ENCODE assay signal across 18 cellular contexts in genomic region chr11:76620471-76620870, GRCh38. TPM values are rescaled to one million over a fixed set of nuclear protein-coding genes. Genes with fewer than 3 reads are reported as not detected.
DNase-seq lines count a peak whose midpoint lies in the region; ATAC-seq and TF ChIP-seq lines count a peak whose summit lies in the region.
"Had no signal": no experiment of that assay in that cellular context is flagged by ENCODE, and none has a peak within 500 bp of the region (broad histone marks: within the 10 kb centered on the region; RNA-seq: fewer than 3 reads in every experiment).

No MANE protein-coding gene starts in this region.

- 98% methylated on average over 1 of the region's 1 CpG for WGBS in smooth muscle cell (ENCODE audit: low lambda C conversion rate)

- H3K4me3 Mint-ChIP-seq in activated naive CD8-positive, alpha-beta T cell treated with anti-CD3 and anti-CD28 coated beads for 36 hours = no peak overlapping the region
- H3K4me3 Mint-ChIP-seq: CD8-positive, alpha-beta memory T cell; nephron progenitor cell; stimulated activated effector memory CD8-positive, alpha-beta T cell treated with anti-CD3 and anti-CD28 coated beads, Interleukin-12 subunit alpha, Interleukin-12 subunit beta, amount 100 ng/mL, for 72 hours had no signal

- no peak overlapping the region for H3K9ac ChIP-seq in fibroblast of lung (ENCODE audit: insufficient read depth, low read length)
- H3K9ac ChIP-seq in smooth muscle cell (ENCODE audit: low read depth) = peak overlapping the region; percentile 64

- CTCF ChIA-PET in Panc1 (lab: Charles Lee) = no interaction called here

- peaks cover 3% of the 10 kb centered on the region for H3K4me1 Mint-ChIP-seq in activated naive CD8-positive, alpha-beta T cell treated with anti-CD3 and anti-CD28 coated beads for 36 hours
- H3K4me1 Mint-ChIP-seq: CD8-positive, alpha-beta memory T cell had no signal

- no peak overlapping the region for H3K27ac ChIP-seq in Panc1 (ENCODE audit: low read length)
- H3K27ac ChIP-seq in fibroblast of lung (ENCODE audit: insufficient read depth, low read length) = no peak overlapping the region
- peak overlapping the region; percentile 94 for H3K27ac ChIP-seq in smooth muscle cell (ENCODE audit: low read depth)
- H3K27ac ChIP-seq: HL-60, lower lobe of right lung had no signal

- peaks cover 4% of the 10 kb centered on the region for H3K27me3 Mint-ChIP-seq in activated naive CD8-positive, alpha-beta T cell treated with anti-CD3 and anti-CD28 coated beads for 36 hours

- H4K20me1 ChIP-seq in fibroblast of lung (ENCODE audit: control insufficient read depth, extremely low read depth, insufficient read depth, low read length) = no peaks in the 10 kb centered on the region
- H4K20me1 ChIP-seq in smooth muscle cell (ENCODE audit: low read depth) = no peaks in the 10 kb centered on the region

- H3K4me1 ChIP-seq in Panc1 (ENCODE audit: control insufficient read depth, insufficient read depth, low read length) = peaks cover 4% of the 10 kb centered on the region; the same call in 1 of the 2 replicates
- peaks cover 17% of the 10 kb centered on the region for H3K4me1 ChIP-seq in fibroblast of lung (ENCODE audit: control insufficient read depth, extremely low read depth, insufficient read depth, low read length)
- H3K4me1 ChIP-seq in smooth muscle cell (ENCODE audit: low read depth) = peaks cover 14% of the 10 kb centered on the region
- H3K4me1 ChIP-seq: uterus had no signal

- TF ChIP-seq CTCF in Panc1 (IDR thresholded peaks at IDR 0.05) = no peak
- no peak for TF ChIP-seq CTCF in fibroblast of lung (conservative IDR thresholded peaks at IDR 0.05 in 1 of 2, IDR thresholded peaks at IDR 0.05 in 1 of 2; ENCODE audit: low read depth in 1 of 2, low read length in 2 of 2)
- TF ChIP-seq CTCF in smooth muscle cell (IDR thresholded peaks at IDR 0.05; ENCODE audit: borderline replicate concordance, insufficient read depth, poor library complexity, severe bottlenecking) = no peak

- no peak overlapping the region for H3K27ac Mint-ChIP-seq in activated naive CD8-positive, alpha-beta T cell treated with anti-CD3 and anti-CD28 coated beads for 36 hours
- H3K27ac Mint-ChIP-seq: CD8-positive, alpha-beta memory T cell; stimulated activated effector memory CD8-positive, alpha-beta T cell treated with anti-CD3 and anti-CD28 coated beads, Interleukin-12 subunit alpha, Interleukin-12 subunit beta, amount 100 ng/mL, for 72 hours had no signal

- DNase-seq in GM03348 (ENCODE audit: low spot score) (peak; percentile 68), Panc1 (ENCODE audit: low read depth, low spot score) (peak; percentile 8), fibroblast of lung (ENCODE audit: low read depth in 2 of 2) (peak; percentile 92 to 94), smooth muscle cell (lab: John Stamatoyannopoulos, UW; ENCODE audit: unreplicated experiment) (no peak)
- DNase-seq in activated naive CD8-positive, alpha-beta T cell treated with anti-CD3 and anti-CD28 coated beads for 36 hours = no peak
- DNase-seq: activated CD8-positive, alpha-beta memory T cell treated with anti-CD3 and anti-CD28 coated beads for 24 hours; CD8-positive, alpha-beta memory T cell; GF-D8; lower lobe of right lung; MM.1S; NCI-H2171 treated with DMSO at 0.1 percent for 48 hours; nephron progenitor cell; stimulated activated CD4-positive, alpha-beta T cell treated with anti-CD3 and anti-CD28 coated beads, Interleukin-4, amount 100 ng/mL, for 1 hour; uterus had no signal

- H3K4me3 ChIP-seq in Panc1 (ENCODE audit: low read depth in 2 of 2, low read length in 2 of 2) = no peak overlapping the region
- H3K4me3 ChIP-seq in fibroblast of lung (replicated peaks in 1 of 4; ENCODE audit: control extremely low read depth in 1 of 4, insufficient read depth in 1 of 4, low read depth in 3 of 4, low read length in 4 of 4) = no peak overlapping the region
- H3K4me3 ChIP-seq in smooth muscle cell = no peak overlapping the region
- H3K4me3 ChIP-seq: lower lobe of right lung, uterus had no signal

- BruUV-seq in Panc1 (replicated peaks; lab: Mats Ljungman, UMichigan) = no TSS peak

- intact Hi-C loops in Panc1 (cut with micrococcal nuclease; ENCODE audit: unreplicated experiment) = no loop called here

- POLR2A ChIA-PET in Panc1 (lab: Charles Lee) = no interaction called here

- H2AFZ ChIP-seq in fibroblast of lung (ENCODE audit: low read length) (no peak overlapping the region), smooth muscle cell (ENCODE audit: low read depth) (no peak overlapping the region)

- peaks cover 9% of the 10 kb centered on the region for H3K9me3 Mint-ChIP-seq in activated naive CD8-positive, alpha-beta T cell treated with anti-CD3 and anti-CD28 coated beads for 36 hours

- H3K79me2 ChIP-seq in fibroblast of lung (ENCODE audit: control insufficient read depth, insufficient read depth, low read length) = no peaks in the 10 kb centered on the region
- H3K79me2 ChIP-seq in smooth muscle cell (ENCODE audit: low read depth) = no peaks in the 10 kb centered on the region

- in situ Hi-C loops in Panc1 (cut with HindIII; ENCODE audit: low pct_unique_long_range_greater_than_20kb, low sequenced_read_pairs) = no loop called here

- ATAC-seq in Panc1 (no peak), HG02678 (IDR thresholded peaks at IDR 0.05; ENCODE audit: unreplicated experiment) (no peak), HG02938 (IDR thresholded peaks at IDR 0.05; ENCODE audit: unreplicated experiment) (no peak)
- ATAC-seq: lower lobe of right lung; stimulated activated effector memory CD8-positive, alpha-beta T cell treated with anti-CD3 and anti-CD28 coated beads, Interleukin-12 subunit alpha, Interleukin-12 subunit beta, amount 100 ng/mL, for 72 hours had no signal

- H3K9me3 ChIP-seq in Panc1 (ENCODE audit: control insufficient read depth, insufficient read depth, low read depth, low read length) = no peaks in the 10 kb centered on the region
- H3K9me3 ChIP-seq in fibroblast of lung (ENCODE audit: control insufficient read depth, insufficient read depth, low read depth, low read length) = no peaks in the 10 kb centered on the region
- peaks cover 4% of the 10 kb centered on the region for H3K9me3 ChIP-seq in smooth muscle cell (replicated peaks; ENCODE audit: low read depth)
- H3K9me3 ChIP-seq: lower lobe of right lung, uterus had no signal

- H3K27me3 ChIP-seq in Panc1 (ENCODE audit: control insufficient read depth, insufficient read depth, low read length) = no peaks in the 10 kb centered on the region
- no peaks in the 10 kb centered on the region for H3K27me3 ChIP-seq in fibroblast of lung (ENCODE audit: control insufficient read depth, insufficient read depth, low read length)
- H3K27me3 ChIP-seq in smooth muscle cell (ENCODE audit: low read depth) = no peaks in the 10 kb centered on the region
- H3K27me3 ChIP-seq: uterus had no signal

- no peaks in the 10 kb centered on the region for H3K36me3 ChIP-seq in Panc1 (ENCODE audit: control insufficient read depth, insufficient read depth, low read length)
- no peaks in the 10 kb centered on the region for H3K36me3 ChIP-seq in fibroblast of lung (ENCODE audit: control insufficient read depth, insufficient read depth, low read length)
- H3K36me3 ChIP-seq in smooth muscle cell (ENCODE audit: low read depth) = no peaks in the 10 kb centered on the region
- H3K36me3 ChIP-seq: lower lobe of right lung, uterus had no signal

- H3K36me3 Mint-ChIP-seq in activated naive CD8-positive, alpha-beta T cell treated with anti-CD3 and anti-CD28 coated beads for 36 hours = peaks cover 5% of the 10 kb centered on the region
- H3K36me3 Mint-ChIP-seq: CD8-positive, alpha-beta memory T cell; stimulated activated effector memory CD8-positive, alpha-beta T cell treated with anti-CD3 and anti-CD28 coated beads, Interleukin-12 subunit alpha, Interleukin-12 subunit beta, amount 100 ng/mL, for 72 hours had no signal

- H3K4me2 ChIP-seq in fibroblast of lung (ENCODE audit: extremely low read depth, insufficient read depth, low read length) (no peak overlapping the region), smooth muscle cell (peak overlapping the region; percentile 76)

- no peaks in the 10 kb centered on the region for H3F3A ChIP-seq in smooth muscle cell (ENCODE audit: low read depth)

RNA-seq across cellular contexts. Expression of gene LRRC32, which starts 50.1 kb away (rescaled TPM):
- total RNA-seq in Panc1 (2021; ENCODE audit: unreplicated experiment) (0.15 TPM), fibroblast of lung (15.4 and 19.2 TPM in 2 replicates), smooth muscle cell (147 and 171 TPM in 2 replicates)
- 0.08 TPM for polyA plus RNA-seq in Panc1 (2012; ENCODE audit: insufficient read length)
- polyA plus RNA-seq in fibroblast of lung (18.9 and 103 TPM in 2 replicates), smooth muscle cell (330 and 444 TPM in 2 replicates)
- polyA plus RNA-seq in fibroblast of lung (2012) = 39.6 and 236 TPM in 2 replicates
- 79.7 and 528 TPM in 2 replicates for polyA minus RNA-seq in fibroblast of lung (ENCODE audit: low replicate concordance)
- 10 to 100 TPM; 11.5 to 12.1 TPM for total RNA-seq in activated naive CD8-positive, alpha-beta T cell treated with anti-CD3 and anti-CD28 coated beads for 36 hours

Comparison
In these comparisons a context has a peak if more than half of its experiments do, and no peak if none do; other contexts are left out.
1. DNase-seq: peak in GM03348 (single experiment), Panc1 (single experiment) and fibroblast of lung (2 of 2); none in smooth muscle cell (single experiment) and activated naive CD8-positive, alpha-beta T cell treated with anti-CD3 and anti-CD28 coated beads for 36 hours (single experiment).
2. RNA of gene LRRC32, which starts 50.1 kb away (total RNA-seq): 147 to 171 TPM in smooth muscle cell, 15.4 to 19.2 TPM in fibroblast of lung and 11.5 to 12.1 TPM in activated naive CD8-positive, alpha-beta T cell treated with anti-CD3 and anti-CD28 coated beads for 36 hours; 0.15 TPM in Panc1 (single experiment); every median in the first group is over 10 times any median in the second.